16 cellular contexts compared by ENCODE assay signal in genomic region chr1:180558664-180559063, GRCh38. TPM values are rescaled to one million over a fixed set of nuclear protein-coding genes. Genes with fewer than 3 reads are reported as not detected.
DNase-seq lines count a peak whose midpoint lies in the region; ATAC-seq and TF ChIP-seq lines count a peak whose summit lies in the region.
"Had no signal": no experiment of that assay in that cellular context is flagged by ENCODE, and none has a peak within 500 bp of the region (broad histone marks: within the 10 kb centered on the region; RNA-seq: fewer than 3 reads in every experiment).

Gene OVAAL, plus strand, starts transcription at chr1:180558964.

- TF ChIP-seq POLR2A in heart left ventricle (IDR thresholded peaks at IDR 0.05) = no peak

- H3K27ac ChIP-seq in heart left ventricle = peak within 1 kb of the TSS in 9 of 12 donors; percentile 36 to 92 (median 85)
- H3K27ac ChIP-seq in PC-9 = no peak within 1 kb of the TSS
- H3K27ac ChIP-seq in neural progenitor cell = no peak within 1 kb of the TSS
- H3K27ac ChIP-seq in CD4-positive, alpha-beta memory T cell (ENCODE audit: low read depth, low read length) = no peak within 1 kb of the TSS
- H3K27ac ChIP-seq: BLaER1 treated with 17β-estradiol and CSF1 and Interleukin-3, amounts not matched to agents 10 nM and 100 nM; HL-60 had no signal

- H3K4me2 ChIP-seq in PC-9 (no peak within 1 kb of the TSS), neural progenitor cell (no peak within 1 kb of the TSS)
- H3K4me2 ChIP-seq: BLaER1 treated with 17β-estradiol and CSF1 and Interleukin-3, amounts not matched to agents 10 nM and 100 nM had no signal

- H3K9me3 Mint-ChIP-seq in Calu3 (ENCODE audit: low read depth, unreplicated experiment) = no peaks in the 10 kb centered on the region
- peaks cover 2% of the 10 kb centered on the region for H3K9me3 Mint-ChIP-seq in neural progenitor cell
- no peaks in the 10 kb centered on the region for H3K9me3 Mint-ChIP-seq in CD4-positive, alpha-beta memory T cell
- H3K9me3 Mint-ChIP-seq: CD4-positive, alpha-beta T cell had no signal

- H3K36me3 ChIP-seq in heart left ventricle (no peaks in the 10 kb centered on the region), PC-9 (ENCODE audit: low read depth) (no peaks in the 10 kb centered on the region), neural progenitor cell (no peaks in the 10 kb centered on the region)
- no peaks in the 10 kb centered on the region for H3K36me3 ChIP-seq in CD4-positive, alpha-beta memory T cell (ENCODE audit: insufficient read depth, low read length)
- H3K36me3 ChIP-seq: BLaER1 treated with 17β-estradiol and CSF1 and Interleukin-3, amounts not matched to agents 10 nM and 100 nM had no signal

- DNase-seq in heart left ventricle (no peak), Right ventricle myocardium inferior (ENCODE audit: missing footprints) (no peak), Calu3 (no peak), PC-9 (no peak), neural progenitor cell (ENCODE audit: low spot score) (no peak), retina (no peak)
- DNase-seq in activated CD4-positive, alpha-beta T cell treated with anti-CD3 and anti-CD28 coated beads for 1 hour = no peak
- DNase-seq in CD4-positive, alpha-beta memory T cell = no peak
- DNase-seq: 8988T; ACHN; CD4-positive, alpha-beta T cell; DND-41; GDM1 had no signal

- H3K79me2 ChIP-seq in PC-9 (ENCODE audit: low read depth) (no peaks in the 10 kb centered on the region), neural progenitor cell (ENCODE audit: low read depth) (no peaks in the 10 kb centered on the region)

- CTCF ChIA-PET in Calu3 (lab: Charles Lee) = no interaction called here
- CTCF ChIA-PET in PC-9 (lab: Charles Lee) = no interaction called here
- CTCF ChIA-PET in CD4-positive, alpha-beta memory T cell (lab: Charles Lee; ENCODE audit: partially characterized antibody) = interaction anchor here (0.8 kb wide), 1 partner anchor 304 kb away, joined by 3 read pairs; no protein-coding TSS in a partner anchor

- H3K4me3 Mint-ChIP-seq in Calu3 (ENCODE audit: low read depth, unreplicated experiment) = no peak within 1 kb of the TSS
- no peak within 1 kb of the TSS for H3K4me3 Mint-ChIP-seq in neural progenitor cell
- no peak within 1 kb of the TSS for H3K4me3 Mint-ChIP-seq in CD4-positive, alpha-beta memory T cell
- H3K4me3 Mint-ChIP-seq: CD4-positive, alpha-beta T cell had no signal

- no peak for TF ChIP-seq CTCF in heart left ventricle (IDR thresholded peaks at IDR 0.05)
- no peak for TF ChIP-seq CTCF in Calu3 (IDR thresholded peaks at IDR 0.05; ENCODE audit: unreplicated experiment)
- TF ChIP-seq CTCF in PC-9 (conservative IDR thresholded peaks at IDR 0.05) = no peak
- TF ChIP-seq CTCF in neural progenitor cell (IDR thresholded peaks at IDR 0.05) = no peak

- ATAC-seq in heart left ventricle = no peak
- no peak for ATAC-seq in Right ventricle myocardium inferior
- ATAC-seq: HCT116 had no signal

- H2AFZ ChIP-seq in PC-9 = 0 out of 2 replicates have a peak within 1 kb of the TSS, but pooled peaks have one; percentile 13
- no peak within 1 kb of the TSS for H2AFZ ChIP-seq in neural progenitor cell (replicated peaks)

- H4K20me1 ChIP-seq in PC-9 (ENCODE audit: insufficient read depth) (no peaks in the 10 kb centered on the region), neural progenitor cell (ENCODE audit: low read depth) (no peaks in the 10 kb centered on the region)
- H4K20me1 ChIP-seq: BLaER1 treated with 17β-estradiol and CSF1 and Interleukin-3, amounts not matched to agents 10 nM and 100 nM had no signal

- no peaks in the 10 kb centered on the region for H3K9me2 ChIP-seq in PC-9 (ENCODE audit: insufficient read depth)

- H3F3A ChIP-seq in PC-9 (ENCODE audit: insufficient read depth, low read depth) (no peaks in the 10 kb centered on the region), neural progenitor cell (ENCODE audit: low read depth) (no peaks in the 10 kb centered on the region)

- H3K4me3 ChIP-seq in heart left ventricle (no peak within 1 kb of the TSS), PC-9 (no peak within 1 kb of the TSS), neural progenitor cell (no peak within 1 kb of the TSS)
- H3K4me3 ChIP-seq in CD4-positive, alpha-beta memory T cell (ENCODE audit: low read length in 2 of 2) = no peak within 1 kb of the TSS
- H3K4me3 ChIP-seq: BLaER1 treated with 17β-estradiol and CSF1 and Interleukin-3, amounts not matched to agents 10 nM and 100 nM had no signal

- H3K4me1 Mint-ChIP-seq in Calu3 (ENCODE audit: low read depth, unreplicated experiment) (peaks cover 32% of the 10 kb centered on the region), neural progenitor cell (no peaks in the 10 kb centered on the region)
- H3K4me1 Mint-ChIP-seq in CD4-positive, alpha-beta memory T cell = no peaks in the 10 kb centered on the region

- POLR2A ChIA-PET in PC-9 (lab: Charles Lee; ENCODE audit: unreplicated experiment) = no interaction called here
- POLR2A ChIA-PET in CD4-positive, alpha-beta memory T cell (lab: Charles Lee; ENCODE audit: partially characterized antibody) = no interaction called here

- H3K4me1 ChIP-seq in heart left ventricle (peaks cover 2 to 38% (median 18%) of the 10 kb centered on the region in 12 donors), PC-9 (replicated peaks; ENCODE audit: insufficient read depth) (peaks cover 11% of the 10 kb centered on the region; the same call in 1 of the 2 replicates), neural progenitor cell (no peaks in the 10 kb centered on the region)
- no peaks in the 10 kb centered on the region for H3K4me1 ChIP-seq in CD4-positive, alpha-beta memory T cell (ENCODE audit: insufficient read depth, low read length)
- H3K4me1 ChIP-seq: BLaER1 treated with 17β-estradiol and CSF1 and Interleukin-3, amounts not matched to agents 10 nM and 100 nM had no signal

- no peaks in the 10 kb centered on the region for H3K9me3 ChIP-seq in heart left ventricle
- no peaks in the 10 kb centered on the region for H3K9me3 ChIP-seq in PC-9 (ENCODE audit: insufficient read depth, low read depth)
- no peaks in the 10 kb centered on the region for H3K9me3 ChIP-seq in neural progenitor cell (ENCODE audit: low read depth)
- no peaks in the 10 kb centered on the region for H3K9me3 ChIP-seq in CD4-positive, alpha-beta memory T cell (ENCODE audit: control insufficient read depth in 1 of 2, low read length in 2 of 2)

- H3K36me3 Mint-ChIP-seq in Calu3 (ENCODE audit: insufficient read depth, unreplicated experiment) (no peaks in the 10 kb centered on the region), neural progenitor cell (no peaks in the 10 kb centered on the region)
- H3K36me3 Mint-ChIP-seq in CD4-positive, alpha-beta memory T cell = no peaks in the 10 kb centered on the region

- H3K27me3 Mint-ChIP-seq in Calu3 (ENCODE audit: unreplicated experiment) (no peaks in the 10 kb centered on the region), neural progenitor cell (ENCODE audit: insufficient read depth, low read depth) (peaks cover 3% of the 10 kb centered on the region)
- H3K27me3 Mint-ChIP-seq in CD4-positive, alpha-beta memory T cell = peaks cover 9 to 16% of the 10 kb centered on the region in 2 donors

- H3K27me3 ChIP-seq in heart left ventricle = no peaks in the 10 kb centered on the region
- H3K27me3 ChIP-seq in PC-9 (ENCODE audit: insufficient read depth, low read depth) = no peaks in the 10 kb centered on the region
- H3K27me3 ChIP-seq in neural progenitor cell = no peaks in the 10 kb centered on the region
- no peaks in the 10 kb centered on the region for H3K27me3 ChIP-seq in CD4-positive, alpha-beta memory T cell (ENCODE audit: insufficient read depth, low read length)
- H3K27me3 ChIP-seq: BLaER1 treated with 17β-estradiol and CSF1 and Interleukin-3, amounts not matched to agents 10 nM and 100 nM had no signal

- H3K9ac ChIP-seq in neural progenitor cell = no peak within 1 kb of the TSS
- H3K9ac ChIP-seq: BLaER1 treated with 17β-estradiol and CSF1 and Interleukin-3, amounts not matched to agents 10 nM and 100 nM had no signal

- BruUV-seq in Calu3 (replicated peaks; lab: Mats Ljungman, UMichigan) (no TSS peak), PC-9 (replicated peaks; lab: Mats Ljungman, UMichigan) (no TSS peak)

- intact Hi-C loops in heart left ventricle (cut with DNase I) (no loop called here), Right ventricle myocardium inferior (cut with DNase I) (no loop called here), Calu3 (cut with micrococcal nuclease; ENCODE audit: unreplicated experiment) (no loop called here), PC-9 (cut with micrococcal nuclease; ENCODE audit: unreplicated experiment) (no loop called here)
- intact Hi-C loops in CD4-positive, alpha-beta memory T cell (cut with micrococcal nuclease) = no loop called here

- 75 to 84% (median 82%) methylated on average over 6 of the region's 6 CpGs for WGBS in heart left ventricle, 4 donors

- peak within 1 kb of the TSS; percentile 7 for H3K27ac Mint-ChIP-seq in Calu3 (ENCODE audit: unreplicated experiment)
- H3K27ac Mint-ChIP-seq in neural progenitor cell = peak within 1 kb of the TSS; percentile 23
- no peak within 1 kb of the TSS for H3K27ac Mint-ChIP-seq in CD4-positive, alpha-beta memory T cell
- H3K27ac Mint-ChIP-seq: CD4-positive, alpha-beta T cell had no signal

RNA-seq across cellular contexts. Expression of gene OVAAL, which starts in this region (rescaled TPM):
- total RNA-seq in heart left ventricle (10 to 100 TPM in 1 of 9 donors, 1 to 10 TPM in 8; 1.5 to 13.9 (median 2.4) TPM), Right ventricle myocardium inferior (2.0 TPM), Calu3 (2022) (not detected in 2 replicates), PC-9 (2021) (not detected in 2 replicates), neural progenitor cell (ENCODE audit: low replicate concordance) (not detected in 2 replicates)
- polyA plus RNA-seq in heart left ventricle = 10 to 100 TPM in 1 of 2 donors, 1 to 10 TPM in 1; 2.8 to 13.8 TPM
- total RNA-seq in CD4-positive, alpha-beta memory T cell = not detected
- polyA plus RNA-seq in CD4-positive, alpha-beta memory T cell = not detected
- total RNA-seq: CD4-positive, alpha-beta T cell had no signal

Comparison
In these comparisons a context has a peak if more than half of its experiments do, and no peak if none do; other contexts are left out.
1. H3K27ac ChIP-seq: peak in heart left ventricle (9 of 12); none in PC-9 (single experiment), neural progenitor cell (single experiment) and CD4-positive, alpha-beta memory T cell (single experiment).
2. H3K27ac Mint-ChIP-seq: peak in Calu3 (single experiment) and neural progenitor cell (single experiment); none in CD4-positive, alpha-beta memory T cell (0 of 7).